In the genomic region with DNA sequence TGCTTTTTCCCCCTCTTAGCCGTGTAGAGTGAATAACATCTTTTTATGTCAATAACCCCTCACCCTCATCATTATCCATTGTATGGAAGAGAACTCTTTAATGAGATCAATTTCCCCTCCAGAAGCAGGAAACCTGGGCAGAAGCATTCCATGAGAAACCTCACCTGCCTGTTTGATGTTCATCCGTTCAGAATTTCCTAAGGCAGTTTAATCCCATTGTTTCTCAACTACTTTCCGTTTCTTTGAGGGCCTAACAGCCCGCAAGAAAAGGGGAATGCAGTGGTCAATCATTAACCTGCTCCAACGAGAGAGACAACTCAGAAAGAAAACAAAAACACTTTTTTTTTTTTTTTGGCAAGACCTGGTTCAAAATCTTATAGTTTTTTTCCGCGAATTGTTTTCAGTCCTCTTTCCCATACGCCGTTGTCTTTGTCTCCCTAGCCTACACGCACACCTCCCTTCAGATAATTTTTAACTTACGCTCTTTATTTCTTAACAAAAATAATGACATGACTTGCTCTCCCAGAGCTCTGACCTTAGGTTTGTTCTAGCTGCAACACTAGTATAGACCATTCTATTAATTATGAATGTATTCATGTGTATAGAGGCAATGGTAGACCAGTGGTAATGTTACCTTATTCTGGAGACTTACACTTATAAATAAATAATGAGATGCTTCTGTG, we compare ENCODE assay signal across 25 cellular contexts. TPM values are rescaled to one million over a fixed set of nuclear protein-coding genes. Genes with fewer than 3 reads are reported as not detected.
DNase-seq lines count a peak whose midpoint lies in the region; FAIRE-seq and TF ChIP-seq lines count a peak whose summit lies in the region.
"Had no signal": no experiment of that assay in that cellular context is flagged by ENCODE, and none has a peak within 500 bp of the region (broad histone marks: within the 10 kb centered on the region; RNA-seq: fewer than 3 reads in every experiment).

No MANE protein-coding gene starts in this region.

- H3K4me1 Mint-ChIP-seq in Calu3 (ENCODE audit: low read depth, unreplicated experiment) (peaks cover 13% of the 10 kb centered on the region), progenitor cell of endocrine pancreas (ENCODE audit: low read depth) (peaks cover 12% of the 10 kb centered on the region)
- H3K4me1 Mint-ChIP-seq: CD14-positive monocyte; stimulated activated effector memory CD8-positive, alpha-beta T cell treated with anti-CD3 and anti-CD28 coated beads, Interleukin-12 subunit alpha, Interleukin-12 subunit beta, amount 100 ng/mL, for 72 hours had no signal

- H3K27ac Mint-ChIP-seq in Calu3 (ENCODE audit: unreplicated experiment) (peak overlapping the region; percentile 4), progenitor cell of endocrine pancreas (peak overlapping the region; percentile 96)
- H3K27ac Mint-ChIP-seq: stimulated activated effector memory CD8-positive, alpha-beta T cell treated with anti-CD3 and anti-CD28 coated beads, Interleukin-12 subunit alpha, Interleukin-12 subunit beta, amount 100 ng/mL, for 72 hours had no signal

- DNase-seq in Calu3 (peak; percentile 45), SW480 (ENCODE audit: low spot score) (peak; percentile 60), kidney tubule cell (ENCODE audit: low spot score) (peak; percentile 81), progenitor cell of endocrine pancreas (ENCODE audit: low spot score, unreplicated experiment) (no peak), frontal cortex (ENCODE audit: low spot score in 2 of 2) (no peak), KG1 (lab: John Stamatoyannopoulos, UW) (no peak), NCI-H2171 (lab: John Stamatoyannopoulos, UW) (no peak)
- no peak for DNase-seq in activated CD4-positive, alpha-beta T cell treated with anti-CD3 and anti-CD28 coated beads, Interleukin-2, amount 50 U/mL, for 1 hour
- DNase-seq: activated CD4-positive, alpha-beta T cell treated with anti-CD3 and anti-CD28 coated beads for 4 hours; activated T-cell treated with anti-CD3 and anti-CD28 coated beads, Interleukin-2, amount 50 U/mL, for 4 hours; DMS 273 treated with DMSO at 0.1 percent for 48 hours; gastrocnemius medialis; GM23248; MM.1S; NCI-H1417 treated with DMSO at 0.1 percent for 48 hours; NCI-H524 treated with DMSO at 0.1 percent for 48 hours; RPMI8226; SK-N-SH; stimulated activated CD4-positive, alpha-beta T cell treated with anti-CD3 and anti-CD28 coated beads, Interleukin-2, amount 100 ng/mL, for 48 hours; uterus had no signal

- H3K4me3 Mint-ChIP-seq in Calu3 (ENCODE audit: low read depth, unreplicated experiment) (peak overlapping the region; percentile 15), progenitor cell of endocrine pancreas (ENCODE audit: low read depth) (peak overlapping the region; percentile 51)
- H3K4me3 Mint-ChIP-seq: activated T-cell treated with anti-CD3 and anti-CD28 coated beads, Interleukin-2, amount 50 U/mL, for 4 hours; CD14-positive monocyte; stimulated activated effector memory CD8-positive, alpha-beta T cell treated with anti-CD3 and anti-CD28 coated beads, Interleukin-12 subunit alpha, Interleukin-12 subunit beta, amount 100 ng/mL, for 72 hours had no signal

- FAIRE-seq in frontal cortex (lab: Jason Lieb, UNC), result no peak
- FAIRE-seq: K562 had no signal

- CTCF ChIA-PET in Calu3 (lab: Charles Lee), result interaction anchor here (0.8 to 1.0 kb wide), 2 partner anchors 40 to 243 kb away, joined by 3 read pairs; no protein-coding TSS in a partner anchor

- no peaks in the 10 kb centered on the region for H3K9me3 Mint-ChIP-seq in Calu3 (ENCODE audit: low read depth, unreplicated experiment)
- H3K9me3 Mint-ChIP-seq in progenitor cell of endocrine pancreas (ENCODE audit: low read depth), result peaks cover 4% of the 10 kb centered on the region

- H3K27me3 Mint-ChIP-seq in Calu3 (ENCODE audit: unreplicated experiment) (no peaks in the 10 kb centered on the region), progenitor cell of endocrine pancreas (no peaks in the 10 kb centered on the region)

- BruUV-seq in Calu3 (replicated peaks; lab: Mats Ljungman, UMichigan), result no TSS peak

- intact Hi-C loops in Calu3 (cut with micrococcal nuclease; ENCODE audit: unreplicated experiment), result loop anchor here (1.0 kb wide), 2 partner anchors 40 to 245 kb away; no protein-coding TSS in a partner anchor

- no peaks in the 10 kb centered on the region for H3K36me3 Mint-ChIP-seq in Calu3 (ENCODE audit: insufficient read depth, unreplicated experiment)
- peaks cover 1% of the 10 kb centered on the region for H3K36me3 Mint-ChIP-seq in progenitor cell of endocrine pancreas (ENCODE audit: insufficient read depth)
- H3K36me3 Mint-ChIP-seq: CD14-positive monocyte; stimulated activated effector memory CD8-positive, alpha-beta T cell treated with anti-CD3 and anti-CD28 coated beads, Interleukin-12 subunit alpha, Interleukin-12 subunit beta, amount 100 ng/mL, for 72 hours had no signal

- no peak for TF ChIP-seq CTCF in Calu3 (IDR thresholded peaks at IDR 0.05; ENCODE audit: unreplicated experiment)
- TF ChIP-seq CTCF in progenitor cell of endocrine pancreas (IDR thresholded peaks at IDR 0.05; ENCODE audit: unreplicated experiment), result no peak

RNA-seq across cellular contexts. Expression of a gene that starts 25.6 kb away (rescaled TPM):
- total RNA-seq in Calu3 (2022), result 1.7 and 1.8 TPM in 2 replicates
- total RNA-seq in progenitor cell of endocrine pancreas, result 46.3 and 47.9 TPM in 2 replicates
- 123 TPM for total RNA-seq in frontal cortex
- total RNA-seq: activated CD8-positive, alpha-beta memory T cell treated with anti-CD3 and anti-CD28 coated beads for 36 hours; K562; T-helper 2 cell treated with Interferon-gamma antibody and Interleukin-4, amounts not matched to agents 100 ng/mL and 5 ng/mL, for 36 hours had no signal

Comparison
In these comparisons a context has a peak if more than half of its experiments do, and no peak if none do; other contexts are left out.
1. DNase-seq: peak in Calu3 (single experiment), SW480 (single experiment) and kidney tubule cell (single experiment); none in progenitor cell of endocrine pancreas (single experiment), frontal cortex (0 of 2), activated CD4-positive, alpha-beta T cell treated with anti-CD3 and anti-CD28 coated beads, Interleukin-2, amount 50 U/mL, for 1 hour (single experiment), KG1 (single experiment) and NCI-H2171 (single experiment).
2. RNA of a gene that starts 25.6 kb away (total RNA-seq): 123 TPM in frontal cortex (single experiment) and 46.3 to 47.9 TPM in progenitor cell of endocrine pancreas; 1.7 to 1.8 TPM in Calu3; every median in the first group is over 10 times any median in the second.